ENCODE assay signal across 16 cellular contexts in the genomic region with DNA sequence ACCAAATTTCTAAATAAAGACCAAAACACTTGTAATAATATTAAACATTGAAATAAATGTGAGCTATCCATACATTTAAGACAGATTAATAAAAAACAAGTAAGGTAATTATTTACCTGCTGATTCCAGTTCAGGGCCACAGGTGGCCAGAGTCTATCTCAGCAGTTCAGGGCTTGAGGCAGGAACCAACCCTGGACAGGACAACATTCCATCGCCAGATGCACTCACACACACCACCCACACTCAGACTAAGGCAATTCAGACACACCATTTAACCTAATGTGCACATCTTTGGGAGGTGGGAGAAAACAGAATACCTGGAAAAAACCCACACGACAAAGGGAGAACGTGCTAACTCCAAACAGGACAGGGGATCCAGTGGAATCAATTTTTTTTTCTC. TPM values are rescaled to one million over a fixed set of nuclear protein-coding genes. Genes with fewer than 3 reads are reported as not detected.
DNase-seq lines count a peak whose midpoint lies in the region; ATAC-seq and TF ChIP-seq lines count a peak whose summit lies in the region.
"Had no signal": no experiment of that assay in that cellular context is flagged by ENCODE, and none has a peak within 500 bp of the region (broad histone marks: within the 10 kb centered on the region; RNA-seq: fewer than 3 reads in every experiment).

No MANE protein-coding gene starts in this region.

- no peak overlapping the region for H3K4me3 ChIP-seq in GM23338
- H3K4me3 ChIP-seq in RWPE2 (ENCODE audit: severe bottlenecking): no peak overlapping the region
- H3K4me3 ChIP-seq: A549, GM23248, HAP-1 had no signal

- no peaks in the 10 kb centered on the region for H3K9me2 ChIP-seq in GM23338 (ENCODE audit: insufficient read depth)

- H3K27ac Mint-ChIP-seq in GM23338: no peak overlapping the region
- peak overlapping the region; percentile 79 for H3K27ac Mint-ChIP-seq in type B pancreatic cell
- H3K27ac Mint-ChIP-seq: CD14-positive monocyte; CD8-positive, alpha-beta T cell had no signal

- no peaks in the 10 kb centered on the region for H3F3A ChIP-seq in GM23338 (replicated peaks; ENCODE audit: low read depth)

- H3K27ac ChIP-seq in GM23338 (ENCODE audit: low read depth) (no peak overlapping the region), RWPE2 (ENCODE audit: poor library complexity, severe bottlenecking) (no peak overlapping the region)
- H3K27ac ChIP-seq: A549, GM23248 had no signal

- H3K4me2 ChIP-seq in GM23338: no peak overlapping the region
- H3K4me2 ChIP-seq: A549 had no signal

- H3K4me1 Mint-ChIP-seq in GM23338: peaks cover 8% of the 10 kb centered on the region
- H3K4me1 Mint-ChIP-seq in type B pancreatic cell (ENCODE audit: unreplicated experiment): no peaks in the 10 kb centered on the region
- H3K4me1 Mint-ChIP-seq: CD14-positive monocyte had no signal

- DNase-seq in GM23338 (ENCODE audit: low spot score): no peak
- no peak for DNase-seq in RWPE2 (ENCODE audit: low spot score)
- peak; percentile 77 for DNase-seq in islet precursor cell
- DNase-seq in type B pancreatic cell (ENCODE audit: extremely low spot score, unreplicated experiment): no peak
- no peak for DNase-seq in activated naive CD4-positive, alpha-beta T cell (lab: John Stamatoyannopoulos, UW)
- DNase-seq in activated CD8-positive, alpha-beta memory T cell treated with anti-CD3 and anti-CD28 coated beads for 24 hours: no peak
- DNase-seq: BE2C; CD8-positive, alpha-beta T cell; COR-L47; DMS53; GM23248; KBM-7 had no signal

- H3K9me3 ChIP-seq in RWPE2 (ENCODE audit: severe bottlenecking): no peaks in the 10 kb centered on the region
- H3K9me3 ChIP-seq: A549, BE2C, HAP-1 had no signal

- H3K27me3 Mint-ChIP-seq in GM23338 (ENCODE audit: insufficient read depth, low read depth, poor library complexity) (no peaks in the 10 kb centered on the region), type B pancreatic cell (no peaks in the 10 kb centered on the region)

- H3K4me3 Mint-ChIP-seq in GM23338 (no peak overlapping the region), type B pancreatic cell (peak overlapping the region; percentile 35)
- H3K4me3 Mint-ChIP-seq: CD14-positive monocyte; CD8-positive, alpha-beta T cell had no signal

- no peaks in the 10 kb centered on the region; the same call in 2 of the 3 replicates for H3K9me3 Mint-ChIP-seq in GM23338
- H3K9me3 Mint-ChIP-seq in type B pancreatic cell: peaks cover 7% of the 10 kb centered on the region

- no peak overlapping the region for H2AFZ ChIP-seq in GM23338
- H2AFZ ChIP-seq: GM23248 had no signal

- H3K36me3 Mint-ChIP-seq in GM23338 (ENCODE audit: low read depth): no peaks in the 10 kb centered on the region
- H3K36me3 Mint-ChIP-seq in type B pancreatic cell: no peaks in the 10 kb centered on the region
- H3K36me3 Mint-ChIP-seq: CD14-positive monocyte; CD8-positive, alpha-beta T cell had no signal

- no peaks in the 10 kb centered on the region for H3K79me2 ChIP-seq in GM23338 (replicated peaks; ENCODE audit: insufficient read depth)

- H3K27me3 ChIP-seq in GM23338 (ENCODE audit: insufficient read depth) (no peaks in the 10 kb centered on the region), RWPE2 (ENCODE audit: insufficient read depth, poor library complexity, severe bottlenecking) (no peaks in the 10 kb centered on the region)
- H3K27me3 ChIP-seq: BE2C had no signal

- H3K4me1 ChIP-seq in GM23338 (ENCODE audit: insufficient read depth): no peaks in the 10 kb centered on the region
- H3K4me1 ChIP-seq in RWPE2 (ENCODE audit: insufficient read depth, poor library complexity, severe bottlenecking): no peaks in the 10 kb centered on the region
- H3K4me1 ChIP-seq: A549, BE2C, HAP-1 had no signal

- no peaks in the 10 kb centered on the region for H3K36me3 ChIP-seq in GM23338 (ENCODE audit: insufficient read depth)
- no peaks in the 10 kb centered on the region for H3K36me3 ChIP-seq in RWPE2 (ENCODE audit: low read depth)
- H3K36me3 ChIP-seq: BE2C, HAP-1 had no signal

- TF ChIP-seq CTCF in GM23338 (conservative IDR thresholded peaks at IDR 0.05; ENCODE audit: low read depth in 2 of 2): no peak
- no peak for TF ChIP-seq CTCF in RWPE2 (IDR thresholded peaks at IDR 0.05; ENCODE audit: poor library complexity, severe bottlenecking)
- no peak for TF ChIP-seq CTCF in type B pancreatic cell (conservative IDR thresholded peaks at IDR 0.05)

- ATAC-seq in GM23338: peak; percentile 21; the same call in 1 of the 3 replicates
- ATAC-seq in RWPE2 (ENCODE audit: low read depth): 0 out of 3 replicates have a peak, but pooled peaks have one; percentile 31
- ATAC-seq in GM18868 (IDR thresholded peaks at IDR 0.05; ENCODE audit: unreplicated experiment): no peak
- ATAC-seq: CD8-positive, alpha-beta T cell had no signal

- no peaks in the 10 kb centered on the region for H4K20me1 ChIP-seq in GM23338 (replicated peaks; ENCODE audit: insufficient read depth)

TF ChIP-seq in GM23338, 12 proteins besides CTCF, POLR2A, EP300 and RAD21 (continues in another document):
- TF ChIP-seq ZNF331 (CRISPR knock-in tag; IDR thresholded peaks at IDR 0.05; ENCODE audit: low read depth): no peak
- no peak for TF ChIP-seq JUNB (IDR thresholded peaks at IDR 0.05; ENCODE audit: unreplicated experiment)
- TF ChIP-seq REST (IDR thresholded peaks at IDR 0.05; ENCODE audit: unreplicated experiment): no peak
- no peak for TF ChIP-seq POLR2AphosphoS5 (IDR thresholded peaks at IDR 0.05; ENCODE audit: low read depth)
- no peak for TF ChIP-seq CREB1 (CRISPR knock-in tag; IDR thresholded peaks at IDR 0.05; ENCODE audit: low read depth)
- TF ChIP-seq, protein P1, sequence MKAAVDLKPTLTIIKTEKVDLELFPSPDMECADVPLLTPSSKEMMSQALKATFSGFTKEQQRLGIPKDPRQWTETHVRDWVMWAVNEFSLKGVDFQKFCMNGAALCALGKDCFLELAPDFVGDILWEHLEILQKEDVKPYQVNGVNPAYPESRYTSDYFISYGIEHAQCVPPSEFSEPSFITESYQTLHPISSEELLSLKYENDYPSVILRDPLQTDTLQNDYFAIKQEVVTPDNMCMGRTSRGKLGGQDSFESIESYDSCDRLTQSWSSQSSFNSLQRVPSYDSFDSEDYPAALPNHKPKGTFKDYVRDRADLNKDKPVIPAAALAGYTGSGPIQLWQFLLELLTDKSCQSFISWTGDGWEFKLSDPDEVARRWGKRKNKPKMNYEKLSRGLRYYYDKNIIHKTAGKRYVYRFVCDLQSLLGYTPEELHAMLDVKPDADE (IDR thresholded peaks at IDR 0.05): no peak

RNA-seq across cellular contexts. Expression of gene WDSUB1, which starts 14.1 kb away (rescaled TPM):
- 6.3 and 9.9 TPM in 2 replicates for total RNA-seq in GM23338 (2014; rRNA removed; shearing (Covaris generic))
- 12.2 and 14.9 TPM in 2 replicates for polyA plus RNA-seq in GM23338 (2016; fragmentation: Nextera tagmentation; extraction: Ambion mirVana)
- 9.5 and 11.6 TPM in 2 replicates for total RNA-seq in type B pancreatic cell (ENCODE audit: low replicate concordance)
